ENCODE assay signal across 1 cellular context in genomic region chr16:85746431-85747227, GRCh38.
A peak's percentile ranks its signal among the peaks of the same experiment; 100 is the strongest.
TF ChIP-seq lines count a peak whose summit lies in the region.

No MANE protein-coding gene starts in this region.

TF ChIP-seq in A549, 52 proteins besides CTCF, POLR2A, EP300 and RAD21:
- no peak for TF ChIP-seq ZFP36 (IDR thresholded peaks at IDR 0.05; ENCODE audit: borderline replicate concordance, partially characterized antibody)
- TF ChIP-seq JUN (IDR thresholded peaks at IDR 0.05): 0 out of 5 replicates have a peak, but pooled peaks of 1 of the 2 experiments have one; percentile 28
- TF ChIP-seq ZSCAN20 (CRISPR knock-in tag; IDR thresholded peaks at IDR 0.05): no peak
- TF ChIP-seq TP53 (CRISPR knock-in tag; IDR thresholded peaks at IDR 0.05): no peak
- TF ChIP-seq FOSB (CRISPR knock-in tag; IDR thresholded peaks at IDR 0.05): no peak
- no peak for TF ChIP-seq USF2 (IDR thresholded peaks at IDR 0.05)
- peak; percentile 35; the same call in 1 of the 2 replicates for TF ChIP-seq JUNB (IDR thresholded peaks at IDR 0.05)
- no peak for TF ChIP-seq FOSL2 (IDR thresholded peaks at IDR 0.05)
- TF ChIP-seq FOSL2 (CRISPR knock-in tag; IDR thresholded peaks at IDR 0.05): peak; percentile 34
- no peak for TF ChIP-seq HEYL (CRISPR knock-in tag; IDR thresholded peaks at IDR 0.05)
- TF ChIP-seq BHLHE40 (IDR thresholded peaks at IDR 0.05; ENCODE audit: low read depth, low read length): no peak
- 0 out of 4 replicates have a peak, but pooled peaks have one; percentile 5 to 36 for TF ChIP-seq CEBPB (IDR thresholded peaks at IDR 0.05)
- no peak for TF ChIP-seq NFE2L2 (conservative IDR thresholded peaks at IDR 0.05; ENCODE audit: low read length)
